In genomic region chr3:136505676-136506075, GRCh38 we compare ENCODE assay signal across 2 cellular contexts.
TF ChIP-seq lines count a peak whose summit lies in the region.

No MANE protein-coding gene starts in this region.

TF ChIP-seq in HepG2, 621 proteins besides CTCF, POLR2A, EP300 and RAD21 (continues in another document):
- no peak for TF ChIP-seq ZNF460 (CRISPR knock-in tag; IDR thresholded peaks at IDR 0.05; ENCODE audit: borderline replicate concordance)
- TF ChIP-seq MBNL3 (CRISPR knock-in tag; conservative IDR thresholded peaks at IDR 0.05): no peak
- TF ChIP-seq ZNF782 (CRISPR knock-in tag; IDR thresholded peaks at IDR 0.05; ENCODE audit: borderline replicate concordance): no peak
- TF ChIP-seq TFAP4 (IDR thresholded peaks at IDR 0.05; ENCODE audit: borderline replicate concordance, low read depth): no peak
- peak; percentile 32; the same call in 1 of the 2 replicates for TF ChIP-seq ARID5B (CRISPR knock-in tag; IDR thresholded peaks at IDR 0.05)
- no peak for TF ChIP-seq AHR (CRISPR knock-in tag; IDR thresholded peaks at IDR 0.05)
- TF ChIP-seq PHF21A (CRISPR knock-in tag; IDR thresholded peaks at IDR 0.05): no peak
- TF ChIP-seq CREB1 (IDR thresholded peaks at IDR 0.05): no peak
- no peak for TF ChIP-seq CREB1 (CRISPR knock-in tag; IDR thresholded peaks at IDR 0.05)
- no peak; the same call in 1 of the 2 replicates for TF ChIP-seq USF2 (IDR thresholded peaks at IDR 0.05; ENCODE audit: low read depth, low read length)
- peak; percentile 48; the same call in 1 of the 2 replicates for TF ChIP-seq USF2 (CRISPR knock-in tag; IDR thresholded peaks at IDR 0.05; ENCODE audit: borderline replicate concordance)
- no peak for TF ChIP-seq ZNF143 (CRISPR knock-in tag; IDR thresholded peaks at IDR 0.05)
- TF ChIP-seq ZBTB43 (CRISPR knock-in tag; conservative IDR thresholded peaks at IDR 0.05): no peak
- no peak for TF ChIP-seq CSRNP1 (CRISPR knock-in tag; IDR thresholded peaks at IDR 0.05)
- TF ChIP-seq RELA (CRISPR knock-in tag; IDR thresholded peaks at IDR 0.05): no peak
- TF ChIP-seq RFX5 (IDR thresholded peaks at IDR 0.05; ENCODE audit: low read depth, low read length): no peak
- TF ChIP-seq ZNF235 (CRISPR knock-in tag; IDR thresholded peaks at IDR 0.05; ENCODE audit: borderline replicate concordance): no peak
- TF ChIP-seq LCORL (IDR thresholded peaks at IDR 0.05): no peak
- no peak for TF ChIP-seq LCORL (CRISPR knock-in tag; IDR thresholded peaks at IDR 0.05)
- TF ChIP-seq MAFF (IDR thresholded peaks at IDR 0.05; ENCODE audit: low read depth, low read length): no peak
- no peak for TF ChIP-seq MAX (IDR thresholded peaks at IDR 0.05)

TF ChIP-seq in IMR-90, 13 proteins besides CTCF, POLR2A, EP300 and RAD21:
- no peak for TF ChIP-seq MAFK (IDR thresholded peaks at IDR 0.05; ENCODE audit: low read depth, low read length)
- no peak for TF ChIP-seq CHD1 (IDR thresholded peaks at IDR 0.05; ENCODE audit: low read depth, low read length)
- no peak for TF ChIP-seq ELK1 (IDR thresholded peaks at IDR 0.05; ENCODE audit: borderline replicate concordance, low read depth, low read length)
- no peak for TF ChIP-seq SMC3 (IDR thresholded peaks at IDR 0.05; ENCODE audit: low read depth, low read length)
- no peak for TF ChIP-seq MAZ (IDR thresholded peaks at IDR 0.05; ENCODE audit: borderline replicate concordance, low read depth, low read length)
- no peak for TF ChIP-seq RCOR1 (IDR thresholded peaks at IDR 0.05; ENCODE audit: insufficient replicate concordance, low read length)
- TF ChIP-seq FOS (IDR thresholded peaks at IDR 0.05; ENCODE audit: low read depth, low read length): no peak
- TF ChIP-seq BHLHE40 (IDR thresholded peaks at IDR 0.05; ENCODE audit: low read depth, low read length): no peak
- TF ChIP-seq RFX5 (IDR thresholded peaks at IDR 0.05; ENCODE audit: low read depth, low read length): no peak
- TF ChIP-seq MXI1 (IDR thresholded peaks at IDR 0.05; ENCODE audit: borderline replicate concordance, low read depth, low read length): no peak
- TF ChIP-seq USF2 (IDR thresholded peaks at IDR 0.05; ENCODE audit: low read depth, low read length): no peak
- no peak for TF ChIP-seq CEBPB (IDR thresholded peaks at IDR 0.05; ENCODE audit: low read depth, low read length)
- TF ChIP-seq NFE2L2 (IDR thresholded peaks at IDR 0.05; ENCODE audit: low read depth, low read length): no peak
